In the genomic region with DNA sequence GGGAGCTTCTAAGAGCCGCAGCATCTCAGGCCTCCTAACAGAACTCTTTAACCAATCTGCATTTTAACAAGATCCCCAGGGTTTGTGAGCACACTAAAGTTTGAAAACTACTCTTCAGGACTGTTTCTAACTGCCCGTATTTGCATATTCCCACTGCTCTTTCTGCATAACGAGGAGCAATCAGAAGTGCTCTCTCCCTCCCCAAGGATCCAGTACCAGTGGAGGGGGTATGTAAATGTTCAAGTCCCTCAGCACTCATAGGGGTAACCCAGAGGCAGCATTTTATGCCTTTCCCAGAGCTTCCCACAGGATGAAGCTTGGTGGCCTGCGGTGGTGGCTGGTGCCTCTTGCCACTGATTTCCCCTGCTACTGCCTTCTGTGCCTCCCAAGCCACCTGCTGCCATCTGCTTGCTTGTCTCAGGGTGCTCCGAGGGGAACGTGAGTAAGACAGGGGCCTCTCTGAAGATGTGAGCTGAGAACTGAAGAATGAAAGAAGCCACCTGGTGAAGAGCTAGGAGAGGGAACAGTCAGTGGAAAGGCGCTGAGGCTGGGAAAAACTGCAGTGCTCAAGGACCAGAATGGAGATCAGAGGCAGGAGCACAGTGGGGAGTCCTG, we compare ENCODE assay signal across 29 cellular contexts. TPM values are rescaled to one million over a fixed set of nuclear protein-coding genes. Genes with fewer than 3 reads are reported as not detected.
"Had no signal": no experiment of that assay in that cellular context is flagged by ENCODE, and none has a peak within 500 bp of the region (broad histone marks: within the 10 kb centered on the region; RNA-seq: fewer than 3 reads in every experiment).

No MANE protein-coding gene starts in this region.

- H2AFZ ChIP-seq: parathyroid adenoma had no signal

- H3K9me3 ChIP-seq: thyroid gland, uterus had no signal

- H3K4me1 Mint-ChIP-seq: activated naive CD4-positive, alpha-beta T cell treated with anti-CD3 and anti-CD28 coated beads, Interleukin-2, amount 50 U/mL, for 24 hours; nephron progenitor cell had no signal

- H3K9me3 Mint-ChIP-seq: activated naive CD4-positive, alpha-beta T cell treated with anti-CD3 and anti-CD28 coated beads, Interleukin-2, amount 50 U/mL, for 24 hours; activated T-helper 1 cell treated with anti-CD3 and anti-CD28 coated beads, Interleukin-12 subunit alpha, Interleukin-12 subunit beta, Interleukin-2, Interleukin-4 antibody, amounts not matched to agents 30 ng/mL and 10 ng/mL and 1 ng/mL, durations not matched to agents 14 hours and 24 hours and 36 hours; nephron progenitor cell had no signal

- FAIRE-seq: endothelial cell of umbilical vein, islet of Langerhans had no signal

- H3K4me3 ChIP-seq: thyroid gland, uterus had no signal

- H3K27ac Mint-ChIP-seq: activated CD8-positive, alpha-beta T cell treated with anti-CD3 and anti-CD28 coated beads, Interleukin-2, amount 10 ng/mL, durations not matched to agents 7 days and 5 days; activated naive CD4-positive, alpha-beta T cell treated with anti-CD3 and anti-CD28 coated beads, Interleukin-2, amount 50 U/mL, for 24 hours; activated T-helper 1 cell treated with anti-CD3 and anti-CD28 coated beads, Interleukin-12 subunit alpha, Interleukin-12 subunit beta, Interleukin-2, Interleukin-4 antibody, amounts not matched to agents 30 ng/mL and 10 ng/mL and 1 ng/mL, durations not matched to agents 14 hours and 24 hours and 36 hours; mesothelial cell of epicardium; nephron progenitor cell had no signal

- ATAC-seq: activated CD8-positive, alpha-beta T cell treated with anti-CD3 and anti-CD28 coated beads, Interleukin-2, amount 10 ng/mL, durations not matched to agents 7 days and 5 days; esophagus mucosa; left ventricle myocardium superior; right cardiac atrium; stimulated activated naive CD8-positive, alpha-beta T cell treated with anti-CD3 and anti-CD28 coated beads, Interleukin-15, Interleukin-2, amounts not matched to agents 100 U/mL and 50 U/mL, for 24 hours had no signal

- H3K27me3 Mint-ChIP-seq: activated naive CD4-positive, alpha-beta T cell treated with anti-CD3 and anti-CD28 coated beads, Interleukin-2, amount 50 U/mL, for 24 hours had no signal

- H3K79me2 ChIP-seq: parathyroid adenoma had no signal

- H3K27me3 ChIP-seq: brain microvascular endothelial cell, thyroid gland, uterus had no signal

- H3K4me3 Mint-ChIP-seq: activated CD8-positive, alpha-beta T cell treated with anti-CD3 and anti-CD28 coated beads, Interleukin-2, amount 10 ng/mL, durations not matched to agents 7 days and 5 days; activated naive CD4-positive, alpha-beta T cell treated with anti-CD3 and anti-CD28 coated beads, Interleukin-2, amount 50 U/mL, for 24 hours; activated T-helper 1 cell treated with anti-CD3 and anti-CD28 coated beads, Interleukin-12 subunit alpha, Interleukin-12 subunit beta, Interleukin-2, Interleukin-4 antibody, amounts not matched to agents 30 ng/mL and 10 ng/mL and 1 ng/mL, durations not matched to agents 14 hours and 24 hours and 36 hours; mesothelial cell of epicardium; nephron progenitor cell had no signal

- H3K36me3 ChIP-seq: brain microvascular endothelial cell, thyroid gland, uterus had no signal

- DNase-seq: activated CD4-positive, alpha-beta T cell treated with anti-CD3 and anti-CD28 coated beads for 1 hour; activated CD4-positive, alpha-beta T cell treated with anti-CD3 and anti-CD28 coated beads, Interleukin-2, amount 50 U/mL, for 1 hour; activated CD8-positive, alpha-beta T cell treated with anti-CD3 and anti-CD28 coated beads, Interleukin-2, amount 10 ng/mL, durations not matched to agents 7 days and 5 days; activated gamma-delta T cell; aorta; brain microvascular endothelial cell; caudate nucleus; effector memory CD4-positive, alpha-beta T cell; foreskin melanocyte; hippocampal formation; left ventricle myocardium superior; mammary epithelial cell; nephron progenitor cell; nucleus accumbens; right cardiac atrium; stimulated activated CD4-positive, alpha-beta T cell treated with anti-CD3 and anti-CD28 coated beads, Interleukin-4, amount 100 ng/mL, for 4 hours; stimulated activated naive CD8-positive, alpha-beta T cell treated with anti-CD3 and anti-CD28 coated beads, Interleukin-15, Interleukin-2, amounts not matched to agents 100 U/mL and 50 U/mL, for 24 hours; thyroid gland; uterus had no signal

- H3K4me1 ChIP-seq: parathyroid adenoma, thyroid gland, uterus had no signal

- H3K36me3 Mint-ChIP-seq: activated naive CD4-positive, alpha-beta T cell treated with anti-CD3 and anti-CD28 coated beads, Interleukin-2, amount 50 U/mL, for 24 hours; mesothelial cell of epicardium had no signal

- H3K27ac ChIP-seq: brain microvascular endothelial cell, parathyroid adenoma, thyroid gland, uterus, VCaP had no signal

- H3K9ac ChIP-seq: parathyroid adenoma had no signal

RNA-seq across cellular contexts. Expression of gene PPP1R2B, which starts 30.0 kb away (rescaled TPM):
- total RNA-seq: aorta, endothelial cell of umbilical vein, esophagus mucosa, left ventricle myocardium superior, mammary epithelial cell, mesothelial cell of epicardium, right cardiac atrium, subcutaneous adipose tissue, thyroid gland had no signal
- polyA plus RNA-seq: adipose tissue, endothelial cell of umbilical vein, mammary epithelial cell, right cardiac atrium had no signal
